In the genomic region with DNA sequence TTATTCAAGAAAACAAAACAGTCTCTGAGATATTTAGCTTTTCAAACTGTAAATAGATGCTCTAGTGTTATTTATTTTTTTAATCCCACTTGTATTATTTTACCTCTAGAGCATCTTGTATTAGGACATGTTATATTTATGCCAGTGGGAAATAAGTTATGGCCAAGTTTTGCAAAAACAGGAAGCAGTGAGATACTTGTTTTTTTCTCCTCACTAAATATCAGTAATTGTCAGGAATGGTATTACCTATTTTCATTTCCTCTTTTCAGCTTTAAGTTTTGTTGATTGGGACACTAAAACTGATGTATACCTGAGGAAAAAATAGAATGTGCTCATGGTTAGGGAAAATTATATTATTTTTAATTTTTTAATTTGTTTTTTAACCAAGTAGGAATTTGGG, we compare ENCODE assay signal across 20 cellular contexts.
"Had no signal": no experiment of that assay in that cellular context is flagged by ENCODE, and none has a peak within 500 bp of the region (broad histone marks: within the 10 kb centered on the region; RNA-seq: fewer than 3 reads in every experiment).

No MANE protein-coding gene starts in this region.

- H3K9me3 ChIP-seq: esophagus muscularis mucosa, sigmoid colon, testis, upper lobe of left lung had no signal

- H3K27ac Mint-ChIP-seq: activated CD4-positive, alpha-beta T cell treated with anti-CD3 and anti-CD28 coated beads, Interleukin-2, amount 10 ng/mL, durations not matched to agents 7 days and 5 days; activated naive CD4-positive, alpha-beta T cell treated with anti-CD3 and anti-CD28 coated beads, Interleukin-2, amount 10 ng/mL, durations not matched to agents 7 days and 5 days; nephron; stimulated activated effector memory CD8-positive, alpha-beta T cell treated with anti-CD3 and anti-CD28 coated beads, Interleukin-12 subunit alpha, Interleukin-12 subunit beta, amount 100 ng/mL, for 72 hours had no signal

- H3K4me1 Mint-ChIP-seq: nephron had no signal

- H3K27me3 Mint-ChIP-seq: activated CD4-positive, alpha-beta T cell treated with anti-CD3 and anti-CD28 coated beads, Interleukin-2, amount 10 ng/mL, durations not matched to agents 7 days and 5 days; activated naive CD4-positive, alpha-beta T cell treated with anti-CD3 and anti-CD28 coated beads, Interleukin-2, amount 10 ng/mL, durations not matched to agents 7 days and 5 days; central memory CD8-positive, alpha-beta T cell had no signal

- H3K27ac ChIP-seq: brain microvascular endothelial cell, coronary artery, esophagus muscularis mucosa, sigmoid colon, testis, upper lobe of left lung had no signal

- DNase-seq: activated CD4-positive, alpha-beta T cell treated with anti-CD3 and anti-CD28 coated beads, Interleukin-2, amount 10 ng/mL, durations not matched to agents 7 days and 5 days; activated CD4-positive, CD25-positive, alpha-beta regulatory T cell; activated CD8-positive, alpha-beta memory T cell treated with anti-CD3 and anti-CD28 coated beads for 24 hours; activated CD8-positive, alpha-beta memory T cell treated with anti-CD3 and anti-CD28 coated beads, Interleukin-2, amount 50 U/mL, for 48 hours; activated effector memory CD4-positive, alpha-beta T cell treated with Interleukin-2 at 50 U/mL for 16 hours; activated naive CD4-positive, alpha-beta T cell treated with anti-CD3 and anti-CD28 coated beads, Interleukin-2, amount 10 ng/mL, durations not matched to agents 7 days and 5 days; activated T-cell treated with anti-CD3 and anti-CD28 coated beads, Interleukin-2, amount 50 U/mL, for 48 hours; aorta; brain microvascular endothelial cell; sigmoid colon; stimulated activated CD4-positive, alpha-beta T cell treated with anti-CD3 and anti-CD28 coated beads, Interleukin-4, amount 100 ng/mL, for 24 hours; SW 1271; T-helper 2 cell; testis; upper lobe of left lung had no signal

- H3K36me3 ChIP-seq: brain microvascular endothelial cell had no signal

- H3K4me3 Mint-ChIP-seq: activated CD4-positive, alpha-beta T cell treated with anti-CD3 and anti-CD28 coated beads, Interleukin-2, amount 10 ng/mL, durations not matched to agents 7 days and 5 days; activated naive CD4-positive, alpha-beta T cell treated with anti-CD3 and anti-CD28 coated beads, Interleukin-2, amount 10 ng/mL, durations not matched to agents 7 days and 5 days; central memory CD8-positive, alpha-beta T cell; nephron; stimulated activated effector memory CD8-positive, alpha-beta T cell treated with anti-CD3 and anti-CD28 coated beads, Interleukin-12 subunit alpha, Interleukin-12 subunit beta, amount 100 ng/mL, for 72 hours had no signal

- ATAC-seq: stimulated activated effector memory CD8-positive, alpha-beta T cell treated with anti-CD3 and anti-CD28 coated beads, Interleukin-12 subunit alpha, Interleukin-12 subunit beta, amount 100 ng/mL, for 72 hours had no signal

- H3K4me3 ChIP-seq: coronary artery, esophagus muscularis mucosa, sigmoid colon, testis, upper lobe of left lung had no signal

- H3K9me3 Mint-ChIP-seq: activated CD4-positive, alpha-beta T cell treated with anti-CD3 and anti-CD28 coated beads, Interleukin-2, amount 10 ng/mL, durations not matched to agents 7 days and 5 days; activated naive CD4-positive, alpha-beta T cell treated with anti-CD3 and anti-CD28 coated beads, Interleukin-2, amount 10 ng/mL, durations not matched to agents 7 days and 5 days; central memory CD8-positive, alpha-beta T cell; nephron; stimulated activated effector memory CD8-positive, alpha-beta T cell treated with anti-CD3 and anti-CD28 coated beads, Interleukin-12 subunit alpha, Interleukin-12 subunit beta, amount 100 ng/mL, for 72 hours had no signal
